Comparison of ENCODE assay signal across 24 cellular contexts in the genomic region with DNA sequence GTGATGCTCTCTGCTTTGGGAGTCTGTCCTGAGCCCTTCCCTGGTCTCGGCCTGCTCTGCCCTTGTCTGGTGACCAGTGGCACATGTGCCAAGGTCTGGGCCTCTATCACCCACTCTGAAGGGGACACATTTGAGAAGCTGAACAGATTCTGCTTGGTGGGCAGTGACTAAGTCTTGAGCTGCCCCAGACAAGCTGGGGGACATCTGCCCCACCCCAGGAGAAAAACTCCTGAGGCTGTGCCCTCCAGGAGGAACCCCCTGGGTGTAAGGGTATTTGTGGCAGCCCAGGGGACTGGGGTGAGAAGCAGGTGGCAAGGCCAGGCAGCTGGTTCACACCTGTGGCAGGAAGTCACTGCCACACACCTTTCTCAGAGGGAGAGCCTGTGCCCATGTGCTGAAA.
"Had no signal": no experiment of that assay in that cellular context is flagged by ENCODE, and none has a peak within 500 bp of the region (broad histone marks: within the 10 kb centered on the region; RNA-seq: fewer than 3 reads in every experiment).

No MANE protein-coding gene starts in this region.

- H3K9me3 ChIP-seq: ascending aorta, gastroesophageal sphincter, right atrium auricular region, tibial nerve had no signal

- H3K27ac ChIP-seq: cardiac muscle cell, dorsolateral prefrontal cortex, gastroesophageal sphincter, hepatocyte, tibial nerve had no signal

- H3K27me3 ChIP-seq: ascending aorta, cardiac muscle cell, gastroesophageal sphincter, hepatocyte, right atrium auricular region, tibial nerve had no signal

- H3K36me3 ChIP-seq: ascending aorta, cardiac muscle cell, gastroesophageal sphincter, right atrium auricular region, tibial nerve had no signal

- ATAC-seq: activated CD8-positive, alpha-beta memory T cell treated with anti-CD3 and anti-CD28 coated beads, Interleukin-2, amount 10 ng/mL, durations not matched to agents 7 days and 5 days; activated CD8-positive, alpha-beta T cell treated with anti-CD3 and anti-CD28 coated beads, Interleukin-2, amount 10 ng/mL, durations not matched to agents 7 days and 5 days; effector memory CD8-positive, alpha-beta T cell; gastroesophageal sphincter; stimulated activated effector memory CD8-positive, alpha-beta T cell treated with anti-CD3 and anti-CD28 coated beads, Interleukin-12 subunit alpha, Interleukin-12 subunit beta, amount 100 ng/mL, for 72 hours had no signal

- DNase-seq: activated B cell treated with CpG ODN at 0.5 μM for 24 hours; activated CD4-positive, alpha-beta T cell treated with anti-CD3 and anti-CD28 coated beads, Interleukin-2, amount 50 U/mL, for 1 hour; activated CD8-positive, alpha-beta memory T cell treated with anti-CD3 and anti-CD28 coated beads, Interleukin-2, amount 10 ng/mL, durations not matched to agents 7 days and 5 days; activated CD8-positive, alpha-beta T cell treated with anti-CD3 and anti-CD28 coated beads, Interleukin-2, amount 10 ng/mL, durations not matched to agents 7 days and 5 days; activated naive CD4-positive, alpha-beta T cell treated with anti-CD3 and anti-CD28 coated beads for 36 hours; activated naive CD8-positive, alpha-beta T cell treated with anti-CD3 and anti-CD28 coated beads for 36 hours; activated T-cell treated with anti-CD3 and anti-CD28 coated beads, Interleukin-2, amount 50 U/mL, for 48 hours; dorsolateral prefrontal cortex; effector memory CD8-positive, alpha-beta T cell; erythroblast; left cardiac atrium; naive thymus-derived CD8-positive, alpha-beta T cell; occipital lobe; stimulated activated CD4-positive, alpha-beta T cell treated with anti-CD3 and anti-CD28 coated beads, Interleukin-4, amount 100 ng/mL, for 24 hours; substantia nigra; T-helper 2 cell had no signal

- H3K4me1 ChIP-seq: gastroesophageal sphincter, right atrium auricular region, tibial nerve had no signal

- H3K4me3 ChIP-seq: ascending aorta, cardiac muscle cell, coronary artery, dorsolateral prefrontal cortex, gastroesophageal sphincter, hepatocyte, right atrium auricular region, tibial nerve had no signal

- H2AFZ ChIP-seq: hepatocyte had no signal

- H3K4me2 ChIP-seq: hepatocyte had no signal
